ENCODE assay signal across 8 cellular contexts in the genomic region with DNA sequence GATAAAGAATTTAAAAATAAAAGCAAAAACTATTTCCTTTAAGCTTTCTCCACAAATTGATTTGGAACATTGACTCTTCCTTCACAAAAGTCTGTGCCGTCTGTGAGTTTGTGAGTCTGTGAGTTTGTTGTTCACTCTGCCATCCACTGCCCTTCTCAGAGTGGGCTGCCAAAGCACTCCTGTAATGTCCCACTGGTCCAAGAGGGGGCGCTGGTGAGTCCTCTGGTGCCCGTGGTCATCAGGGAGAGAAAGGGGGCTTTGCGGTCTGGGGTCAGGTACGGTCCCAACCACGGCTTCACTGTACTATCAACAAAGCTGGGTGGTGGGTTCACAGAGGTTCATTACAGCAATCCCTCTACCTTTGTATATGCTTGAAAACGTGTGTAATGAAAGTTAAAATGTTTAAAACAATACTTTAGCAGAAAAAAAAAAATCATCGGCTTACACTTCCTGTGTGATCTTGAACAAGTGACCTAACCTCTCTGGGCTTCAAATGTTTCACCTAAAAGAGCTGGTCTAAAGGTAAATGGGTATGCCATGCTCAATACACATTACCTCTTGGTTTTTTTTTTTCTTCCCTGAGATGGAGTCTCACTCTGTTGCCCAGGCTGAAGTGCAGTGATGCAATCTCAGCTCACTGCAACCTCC. TPM values are rescaled to one million over a fixed set of nuclear protein-coding genes. Genes with fewer than 3 reads are reported as not detected.
A peak's percentile ranks its signal among the peaks of the same experiment; 100 is the strongest.
DNase-seq lines count a peak whose midpoint lies in the region; ATAC-seq and TF ChIP-seq lines count a peak whose summit lies in the region.

No MANE protein-coding gene starts in this region.

- H3K27ac ChIP-seq in heart left ventricle (no peak overlapping the region), stomach (no peak overlapping the region)

- DNase-seq in heart left ventricle, result no peak
- no peak for DNase-seq in Right ventricle myocardium superior
- DNase-seq in WTC11 (ENCODE audit: low spot score), result peak; percentile 88
- peak; percentile 37 to 50 (median 45) for DNase-seq in effector memory CD8-positive, alpha-beta T cell
- no peak for DNase-seq in retinal pigment epithelial cell (ENCODE audit: low read depth)
- DNase-seq in activated T-helper 1 cell treated with anti-CD3 and anti-CD28 coated beads, Interleukin-12 subunit alpha, Interleukin-12 subunit beta, Interleukin-2, Interleukin-4 antibody, amounts not matched to agents 30 ng/mL and 10 ng/mL and 1 ng/mL, durations not matched to agents 14 hours and 24 hours and 36 hours (ENCODE audit: low spot score), result no peak
- DNase-seq in stomach, result no peak
- DNase-seq in NCI-H2029 treated with DMSO at 0.1 percent for 48 hours (lab: John Stamatoyannopoulos, UW), result no peak

- ATAC-seq in heart left ventricle (no peak), Right ventricle myocardium superior (ENCODE audit: poor library complexity) (no peak), WTC11 (peak; percentile 64)
- no peak for ATAC-seq in effector memory CD8-positive, alpha-beta T cell (replicated peaks)

- CTCF ChIA-PET in WTC11 (lab: Charles Lee), result interaction anchor here (0.7 to 1.8 kb wide), 11 partner anchors 14 to 971 kb away, joined by 3 to 4 read pairs (median 3); no protein-coding TSS in a partner anchor

- H3K4me1 ChIP-seq in heart left ventricle (peaks cover 0 to 11% (median 0%) of the 10 kb centered on the region in 12 donors), stomach (peaks cover 0 to 17% (median 8%) of the 10 kb centered on the region in 4 donors)

- H3K4me3 Mint-ChIP-seq in WTC11, result no peak overlapping the region
- no peak overlapping the region for H3K4me3 Mint-ChIP-seq in effector memory CD8-positive, alpha-beta T cell
- H3K4me3 Mint-ChIP-seq in activated T-helper 1 cell treated with anti-CD3 and anti-CD28 coated beads, Interleukin-12 subunit alpha, Interleukin-12 subunit beta, Interleukin-2, Interleukin-4 antibody, amounts not matched to agents 30 ng/mL and 10 ng/mL and 1 ng/mL, durations not matched to agents 14 hours and 24 hours and 36 hours, result no peak overlapping the region

- H3K4me3 ChIP-seq in heart left ventricle, result no peak overlapping the region
- H3K4me3 ChIP-seq in retinal pigment epithelial cell (ENCODE audit: low read length), result no peak overlapping the region
- H3K4me3 ChIP-seq in stomach, result no peak overlapping the region

- H3K27me3 ChIP-seq in heart left ventricle (peaks cover 0 to 11% (median 3%) of the 10 kb centered on the region in 9 donors), stomach (peaks cover 0 to 14% (median 6%) of the 10 kb centered on the region in 3 donors)

- intact Hi-C loops in heart left ventricle (cut with DNase I) (loop anchor here in 4 of 10 donors (5.0 to 10.0 kb wide), 4 partner anchors 313 to 621 kb away; a partner anchor contains a TSS), Right ventricle myocardium superior (cut with DNase I) (no loop called here), stomach (cut with DNase I; ENCODE audit: low total_unique reads) (loop anchor here (10.0 kb wide), 1 partner anchor 211 kb away; no protein-coding TSS in a partner anchor)
- intact Hi-C loops in activated T-helper 1 cell treated with anti-CD3 and anti-CD28 coated beads, Interleukin-12 subunit alpha, Interleukin-12 subunit beta, Interleukin-2, Interleukin-4 antibody, amounts not matched to agents 30 ng/mL and 10 ng/mL and 1 ng/mL, durations not matched to agents 14 hours and 24 hours and 36 hours (cut with micrococcal nuclease), result loop anchor here (10.0 kb wide), 2 partner anchors 611 to 661 kb away; no protein-coding TSS in a partner anchor

- H3K9me3 Mint-ChIP-seq in WTC11, result no peaks in the 10 kb centered on the region
- no peaks in the 10 kb centered on the region for H3K9me3 Mint-ChIP-seq in effector memory CD8-positive, alpha-beta T cell
- H3K9me3 Mint-ChIP-seq in activated T-helper 1 cell treated with anti-CD3 and anti-CD28 coated beads, Interleukin-12 subunit alpha, Interleukin-12 subunit beta, Interleukin-2, Interleukin-4 antibody, amounts not matched to agents 30 ng/mL and 10 ng/mL and 1 ng/mL, durations not matched to agents 14 hours and 24 hours and 36 hours, result no peaks in the 10 kb centered on the region

- peaks cover 0 to 46% (median 17%) of the 10 kb centered on the region in 9 donors for H3K36me3 ChIP-seq in heart left ventricle
- peaks cover 2 to 38% (median 33%) of the 10 kb centered on the region in 4 donors for H3K36me3 ChIP-seq in stomach

- TF ChIP-seq POLR2A in heart left ventricle (IDR thresholded peaks at IDR 0.05), result no peak
- no peak for TF ChIP-seq POLR2A in stomach (IDR thresholded peaks at IDR 0.05)

- POLR2A ChIA-PET in WTC11 (lab: Charles Lee), result interaction anchor here (1.2 kb wide), 1 partner anchor 873 kb away, joined by 3 read pairs; no protein-coding TSS in a partner anchor

- H3K9me3 ChIP-seq in heart left ventricle, result no peaks in the 10 kb centered on the region
- no peaks in the 10 kb centered on the region for H3K9me3 ChIP-seq in stomach

- 57 to 62% (median 58%) methylated on average over 8 of the region's 8 CpGs for WGBS in heart left ventricle, 4 donors
- WGBS in stomach, 5 donors, result 54 to 64% (median 61%) methylated on average over 8 of the region's 8 CpGs

- H3K4me1 Mint-ChIP-seq in WTC11, result peaks cover 37% of the 10 kb centered on the region
- peaks cover 10 to 20% of the 10 kb centered on the region in 2 donors for H3K4me1 Mint-ChIP-seq in effector memory CD8-positive, alpha-beta T cell (ENCODE audit: low read depth in 2 of 2)
- peaks cover 40% of the 10 kb centered on the region for H3K4me1 Mint-ChIP-seq in activated T-helper 1 cell treated with anti-CD3 and anti-CD28 coated beads, Interleukin-12 subunit alpha, Interleukin-12 subunit beta, Interleukin-2, Interleukin-4 antibody, amounts not matched to agents 30 ng/mL and 10 ng/mL and 1 ng/mL, durations not matched to agents 14 hours and 24 hours and 36 hours (ENCODE audit: low read depth)

- TF ChIP-seq CTCF in heart left ventricle (IDR thresholded peaks at IDR 0.05), result peak; percentile 31 to 57 (median 42)
- TF ChIP-seq CTCF in WTC11 (IDR thresholded peaks at IDR 0.05), result peak; percentile 95
- peak; percentile 81 for TF ChIP-seq CTCF in retinal pigment epithelial cell (conservative IDR thresholded peaks at IDR 0.05; ENCODE audit: low read depth, low read length)
- TF ChIP-seq CTCF in stomach (IDR thresholded peaks at IDR 0.05), result peak in 3 of 7 experiments; percentile 31 to 41 (median 34)

- H3K27ac Mint-ChIP-seq in WTC11, result no peak overlapping the region; the same call in 1 of the 2 replicates
- no peak overlapping the region for H3K27ac Mint-ChIP-seq in effector memory CD8-positive, alpha-beta T cell
- H3K27ac Mint-ChIP-seq in activated T-helper 1 cell treated with anti-CD3 and anti-CD28 coated beads, Interleukin-12 subunit alpha, Interleukin-12 subunit beta, Interleukin-2, Interleukin-4 antibody, amounts not matched to agents 30 ng/mL and 10 ng/mL and 1 ng/mL, durations not matched to agents 14 hours and 24 hours and 36 hours, result no peak overlapping the region

- H3K27me3 Mint-ChIP-seq in WTC11 (ENCODE audit: low read depth), result peaks cover 9% of the 10 kb centered on the region
- H3K27me3 Mint-ChIP-seq in effector memory CD8-positive, alpha-beta T cell, result peaks cover 18 to 19% of the 10 kb centered on the region in 2 donors
- peaks cover 10% of the 10 kb centered on the region for H3K27me3 Mint-ChIP-seq in activated T-helper 1 cell treated with anti-CD3 and anti-CD28 coated beads, Interleukin-12 subunit alpha, Interleukin-12 subunit beta, Interleukin-2, Interleukin-4 antibody, amounts not matched to agents 30 ng/mL and 10 ng/mL and 1 ng/mL, durations not matched to agents 14 hours and 24 hours and 36 hours (ENCODE audit: insufficient read depth)

- H3K36me3 Mint-ChIP-seq in WTC11, result no peaks in the 10 kb centered on the region
- H3K36me3 Mint-ChIP-seq in effector memory CD8-positive, alpha-beta T cell (ENCODE audit: insufficient read depth), result peaks cover 3% of the 10 kb centered on the region
- H3K36me3 Mint-ChIP-seq in activated T-helper 1 cell treated with anti-CD3 and anti-CD28 coated beads, Interleukin-12 subunit alpha, Interleukin-12 subunit beta, Interleukin-2, Interleukin-4 antibody, amounts not matched to agents 30 ng/mL and 10 ng/mL and 1 ng/mL, durations not matched to agents 14 hours and 24 hours and 36 hours (ENCODE audit: low read depth), result peaks cover 27% of the 10 kb centered on the region

- no peak for TF ChIP-seq EP300 in stomach (IDR thresholded peaks at IDR 0.05)

TF ChIP-seq in WTC11, 78 proteins besides CTCF, POLR2A, EP300 and RAD21:
- no peak for TF ChIP-seq NFATC4 (CRISPR knock-in tag; IDR thresholded peaks at IDR 0.05)
- peak; percentile 22; the same call in 1 of the 2 replicates for TF ChIP-seq ZNF121 (CRISPR knock-in tag; IDR thresholded peaks at IDR 0.05)
TF ChIP-seq in WTC11: peak in this region for 1.

RNA-seq across cellular contexts. Expression of a gene that starts 5.6 kb away (rescaled TPM):
- total RNA-seq in heart left ventricle (not detected), Right ventricle myocardium superior (not detected), WTC11 (2021) (not detected in 3 replicates), stomach (not detected)
- polyA plus RNA-seq in heart left ventricle (not detected), stomach (not detected)
- total RNA-seq in activated T-helper 1 cell treated with anti-CD3 and anti-CD28 coated beads, Interleukin-12 subunit alpha, Interleukin-12 subunit beta, Interleukin-2, Interleukin-4 antibody, amounts not matched to agents 30 ng/mL and 10 ng/mL and 1 ng/mL, durations not matched to agents 14 hours and 24 hours and 36 hours, result not detected in 2 replicates

Comparison
In these comparisons a context has a peak if more than half of its experiments do, and no peak if none do; other contexts are left out.
1. DNase-seq: peak in WTC11 (single experiment) and effector memory CD8-positive, alpha-beta T cell (3 of 3); none in heart left ventricle (0 of 5), Right ventricle myocardium superior (single experiment), retinal pigment epithelial cell (single experiment), activated T-helper 1 cell treated with anti-CD3 and anti-CD28 coated beads, Interleukin-12 subunit alpha, Interleukin-12 subunit beta, Interleukin-2, Interleukin-4 antibody, amounts not matched to agents 30 ng/mL and 10 ng/mL and 1 ng/mL, durations not matched to agents 14 hours and 24 hours and 36 hours (single experiment), stomach (single experiment) and NCI-H2029 treated with DMSO at 0.1 percent for 48 hours (single experiment).